Comparison of ENCODE assay signal across 26 cellular contexts in genomic region chr7:44139311-44140010, GRCh38. TPM values are rescaled to one million over a fixed set of nuclear protein-coding genes. Genes with fewer than 3 reads are reported as not detected.
"Had no signal": no experiment of that assay in that cellular context is flagged by ENCODE, and none has a peak within 500 bp of the region (broad histone marks: within the 10 kb centered on the region; RNA-seq: fewer than 3 reads in every experiment).

No MANE protein-coding gene starts in this region.

- H3K27ac Mint-ChIP-seq: activated B cell treated with CpG ODN at 0.5 μM for 24 hours; activated CD4-positive, alpha-beta T cell treated with anti-CD3 and anti-CD28 coated beads, Interleukin-2, amount 10 ng/mL, durations not matched to agents 24 days and 14 days; activated CD8-positive, alpha-beta memory T cell treated with anti-CD3 and anti-CD28 coated beads, Interleukin-2, amount 10 ng/mL, durations not matched to agents 7 days and 5 days; activated naive CD8-positive, alpha-beta T cell; activated T-cell treated with anti-CD3 and anti-CD28 coated beads, Interleukin-2, amount 50 U/mL, for 24 hours; activated T-helper 1 cell treated with anti-CD3 and anti-CD28 coated beads, Interleukin-12 subunit alpha, Interleukin-12 subunit beta, Interleukin-2, Interleukin-4 antibody, amounts not matched to agents 30 ng/mL and 10 ng/mL and 1 ng/mL, durations not matched to agents 14 hours and 24 hours and 36 hours; T-helper 17 cell had no signal

- H3K27ac ChIP-seq: brain microvascular endothelial cell, Peyer's patch, RWPE1, SJSA1 had no signal

- H3K36me3 Mint-ChIP-seq: activated CD8-positive, alpha-beta memory T cell treated with anti-CD3 and anti-CD28 coated beads, Interleukin-2, amount 10 ng/mL, durations not matched to agents 7 days and 5 days; activated naive CD8-positive, alpha-beta T cell had no signal

- H3K9me3 ChIP-seq: Peyer's patch, SJSA1 had no signal

- H3K27me3 Mint-ChIP-seq: activated B cell treated with CpG ODN at 0.5 μM for 24 hours; activated naive CD8-positive, alpha-beta T cell; activated T-cell treated with anti-CD3 and anti-CD28 coated beads, Interleukin-2, amount 50 U/mL, for 24 hours had no signal

- ATAC-seq: activated CD8-positive, alpha-beta memory T cell treated with anti-CD3 and anti-CD28 coated beads, Interleukin-2, amount 10 ng/mL, durations not matched to agents 7 days and 5 days; T-helper 17 cell had no signal

- H3K27me3 ChIP-seq: brain microvascular endothelial cell, Peyer's patch had no signal

- H3K4me3 ChIP-seq: Peyer's patch, SJSA1 had no signal

- H3K4me1 Mint-ChIP-seq: activated B cell treated with CpG ODN at 0.5 μM for 24 hours; activated CD4-positive, alpha-beta T cell treated with anti-CD3 and anti-CD28 coated beads, Interleukin-2, amount 10 ng/mL, durations not matched to agents 24 days and 14 days; activated CD8-positive, alpha-beta memory T cell treated with anti-CD3 and anti-CD28 coated beads, Interleukin-2, amount 10 ng/mL, durations not matched to agents 7 days and 5 days; T-helper 17 cell had no signal

- H3K36me3 ChIP-seq: brain microvascular endothelial cell, Peyer's patch, SJSA1 had no signal

- H3K4me1 ChIP-seq: Peyer's patch, SJSA1 had no signal

- DNase-seq: activated B cell treated with CpG ODN at 0.5 μM for 24 hours; activated CD4-positive, alpha-beta T cell treated with anti-CD3 and anti-CD28 coated beads for 1 hour; activated CD4-positive, alpha-beta T cell treated with anti-CD3 and anti-CD28 coated beads, Interleukin-2, amount 10 ng/mL, durations not matched to agents 24 days and 14 days; activated CD4-positive, alpha-beta T cell treated with anti-CD3 and anti-CD28 coated beads, Interleukin-2, amount 50 U/mL, for 48 hours; activated CD8-positive, alpha-beta memory T cell treated with anti-CD3 and anti-CD28 coated beads, Interleukin-2, amount 10 ng/mL, durations not matched to agents 7 days and 5 days; activated effector memory CD4-positive, alpha-beta T cell treated with Interleukin-2 at 50 U/mL for 16 hours; activated naive CD4-positive, alpha-beta T cell treated with Interleukin-2 at 50 U/mL for 16 hours; activated T-cell treated with anti-CD3 and anti-CD28 coated beads, Interleukin-2, amount 50 U/mL, for 24 hours; amygdala; brain microvascular endothelial cell; MM.1S; NCI-H1105; NCI-H1436; NCI-H187; NCI-H2081; NCI-H510A treated with DMSO at 0.1 percent for 48 hours; NK-92 treated with Interleukin-12 subunit alpha and Interleukin-12 subunit beta, amount 100 ng/mL, for 24 hours; OCI-M1; SHP77; T-helper 17 cell; T-helper 9 cell had no signal

- H3K4me3 Mint-ChIP-seq: activated B cell treated with CpG ODN at 0.5 μM for 24 hours; activated CD4-positive, alpha-beta T cell treated with anti-CD3 and anti-CD28 coated beads, Interleukin-2, amount 10 ng/mL, durations not matched to agents 24 days and 14 days; activated CD8-positive, alpha-beta memory T cell treated with anti-CD3 and anti-CD28 coated beads, Interleukin-2, amount 10 ng/mL, durations not matched to agents 7 days and 5 days; activated naive CD8-positive, alpha-beta T cell; activated T-cell treated with anti-CD3 and anti-CD28 coated beads, Interleukin-2, amount 50 U/mL, for 24 hours; activated T-helper 1 cell treated with anti-CD3 and anti-CD28 coated beads, Interleukin-12 subunit alpha, Interleukin-12 subunit beta, Interleukin-2, Interleukin-4 antibody, amounts not matched to agents 30 ng/mL and 10 ng/mL and 1 ng/mL, durations not matched to agents 14 hours and 24 hours and 36 hours; T-helper 17 cell had no signal

- H3K9me3 Mint-ChIP-seq: activated B cell treated with CpG ODN at 0.5 μM for 24 hours; activated CD4-positive, alpha-beta T cell treated with anti-CD3 and anti-CD28 coated beads, Interleukin-2, amount 10 ng/mL, durations not matched to agents 24 days and 14 days; activated T-cell treated with anti-CD3 and anti-CD28 coated beads, Interleukin-2, amount 50 U/mL, for 24 hours; activated T-helper 1 cell treated with anti-CD3 and anti-CD28 coated beads, Interleukin-12 subunit alpha, Interleukin-12 subunit beta, Interleukin-2, Interleukin-4 antibody, amounts not matched to agents 30 ng/mL and 10 ng/mL and 1 ng/mL, durations not matched to agents 14 hours and 24 hours and 36 hours had no signal

RNA-seq across cellular contexts. Expression of gene MYL7, which starts 1.7 kb away (rescaled TPM):
- total RNA-seq: activated B cell treated with CpG ODN at 0.5 μM for 24 hours; activated CD4-positive, alpha-beta T cell treated with anti-CD3 and anti-CD28 coated beads, Interleukin-2, amount 10 ng/mL, durations not matched to agents 24 days and 14 days; activated CD8-positive, alpha-beta memory T cell treated with anti-CD3 and anti-CD28 coated beads, Interleukin-2, amount 10 ng/mL, durations not matched to agents 7 days and 5 days; activated T-helper 1 cell treated with anti-CD3 and anti-CD28 coated beads, Interleukin-12 subunit alpha, Interleukin-12 subunit beta, Interleukin-2, Interleukin-4 antibody, amounts not matched to agents 30 ng/mL and 10 ng/mL and 1 ng/mL, durations not matched to agents 14 hours and 24 hours and 36 hours; Peyer's patch; SJSA1; T-helper 17 cell had no signal

RNA-seq across cellular contexts. Expression of gene AEBP1, which starts 35.3 kb away (rescaled TPM):
- total RNA-seq: SJSA1 had no signal

RNA-seq across cellular contexts. Expression of gene GCK, which starts 49.8 kb away (rescaled TPM):
- total RNA-seq: Peyer's patch had no signal
